14 cellular contexts compared by ENCODE assay signal in genomic region chr7:2440608-2441245, GRCh38. TPM values are rescaled to one million over a fixed set of nuclear protein-coding genes. Genes with fewer than 3 reads are reported as not detected.
DNase-seq lines count a peak whose midpoint lies in the region; ATAC-seq and TF ChIP-seq lines count a peak whose summit lies in the region.
"Had no signal": no experiment of that assay in that cellular context is flagged by ENCODE, and none has a peak within 500 bp of the region (broad histone marks: within the 10 kb centered on the region; RNA-seq: fewer than 3 reads in every experiment).

No MANE protein-coding gene starts in this region.

- no peaks in the 10 kb centered on the region for H3K4me1 ChIP-seq in mammary epithelial cell (ENCODE audit: insufficient read depth, low read length)
- peaks cover 9 to 12% of the 10 kb centered on the region in 2 donors for H3K4me1 ChIP-seq in thyroid gland
- H3K4me1 ChIP-seq: A549 had no signal

- DNase-seq in T47D (ENCODE audit: low read depth in 1 of 2, low spot score in 1 of 2) (peak; percentile 77 to 93), mammary epithelial cell (no peak), lower leg skin (ENCODE audit: low spot score in 2 of 2) (peak; percentile 58 to 72), thyroid gland (peak; percentile 51 to 56), 8988T (no peak), coronary artery (ENCODE audit: low spot score) (no peak)
- DNase-seq: activated B cell treated with CpG ODN at 0.5 μM for 24 hours; activated T-cell treated with anti-CD3 and anti-CD28 coated beads, Interleukin-2, amount 50 U/mL, for 1 hour; gastrocnemius medialis; substantia nigra had no signal

- H3K27me3 ChIP-seq in mammary epithelial cell (ENCODE audit: insufficient read depth, low read length) (no peaks in the 10 kb centered on the region), thyroid gland (no peaks in the 10 kb centered on the region)
- H3K27me3 ChIP-seq: gastrocnemius medialis had no signal

- H3K4me3 ChIP-seq in mammary epithelial cell (replicated peaks in 1 of 3; ENCODE audit: insufficient read depth in 1 of 3, low read depth in 2 of 3, low read length in 3 of 3) (no peak overlapping the region), lower leg skin (ENCODE audit: low read depth, poor library complexity, severe bottlenecking) (no peak overlapping the region), thyroid gland (replicated peaks in 1 of 3) (no peak overlapping the region), coronary artery (no peak overlapping the region)
- H3K4me3 ChIP-seq: A549, gastrocnemius medialis, GM23248 had no signal

- ATAC-seq in GM21825 (IDR thresholded peaks at IDR 0.05; ENCODE audit: unreplicated experiment) = no peak
- ATAC-seq: A549, gastrocnemius medialis had no signal

- no peaks in the 10 kb centered on the region for H3K27me3 Mint-ChIP-seq in brain
- H3K27me3 Mint-ChIP-seq: activated B cell treated with CpG ODN at 0.5 μM for 24 hours had no signal

- H3K4me1 Mint-ChIP-seq in brain = peaks cover 10% of the 10 kb centered on the region
- H3K4me1 Mint-ChIP-seq: activated B cell treated with CpG ODN at 0.5 μM for 24 hours had no signal

- no peaks in the 10 kb centered on the region for H3K79me2 ChIP-seq in mammary epithelial cell (ENCODE audit: insufficient read depth, low read length)

- no peak for TF ChIP-seq POLR2A in lower leg skin (IDR thresholded peaks at IDR 0.05)
- no peak for TF ChIP-seq POLR2A in thyroid gland (IDR thresholded peaks at IDR 0.05)

- no peak overlapping the region for H3K27ac ChIP-seq in mammary epithelial cell (ENCODE audit: insufficient read depth, low read depth, low read length)
- H3K27ac ChIP-seq in thyroid gland = peak overlapping the region in 2 of 3 donors; percentile 11 to 22
- no peak overlapping the region for H3K27ac ChIP-seq in coronary artery
- H3K27ac ChIP-seq: A549, gastrocnemius medialis, GM23248 had no signal

- TF ChIP-seq CTCF in mammary epithelial cell (conservative IDR thresholded peaks at IDR 0.05 in 1 of 2, IDR thresholded peaks at IDR 0.05 in 1 of 2; ENCODE audit: extremely low read depth in 1 of 2, insufficient read depth in 1 of 2, low read depth in 1 of 2, low read length in 2 of 2) (no peak), brain (conservative IDR thresholded peaks at IDR 0.05) (no peak), lower leg skin (IDR thresholded peaks at IDR 0.05) (no peak), thyroid gland (IDR thresholded peaks at IDR 0.05) (no peak), coronary artery (IDR thresholded peaks at IDR 0.05) (no peak)

- intact Hi-C loops in mammary epithelial cell (cut with micrococcal nuclease) (no loop called here), lower leg skin (cut with DNase I; ENCODE audit: low total_unique reads) (no loop called here), thyroid gland (cut with DNase I) (no loop called here)

- H3K36me3 Mint-ChIP-seq in brain = peaks cover 22% of the 10 kb centered on the region

- peak overlapping the region in 3 of 5 experiments; percentile 17 to 92 (median 34) for H3K27ac Mint-ChIP-seq in brain
- H3K27ac Mint-ChIP-seq: activated B cell treated with CpG ODN at 0.5 μM for 24 hours had no signal

- no peak overlapping the region for H3K4me2 ChIP-seq in mammary epithelial cell (ENCODE audit: insufficient read depth, low read depth, low read length)
- H3K4me2 ChIP-seq: A549 had no signal

- H3K9ac ChIP-seq in mammary epithelial cell (ENCODE audit: insufficient read depth, low read length) = no peak overlapping the region
- H3K9ac ChIP-seq: GM23248 had no signal

- no peaks in the 10 kb centered on the region for H3K9me3 ChIP-seq in mammary epithelial cell (replicated peaks; ENCODE audit: insufficient read depth, low read length)
- no peaks in the 10 kb centered on the region for H3K9me3 ChIP-seq in thyroid gland
- H3K9me3 ChIP-seq: A549, gastrocnemius medialis had no signal

- H4K20me1 ChIP-seq in mammary epithelial cell (ENCODE audit: insufficient read depth, low read length) = no peaks in the 10 kb centered on the region

- no TSS peak for BruUV-seq in mammary epithelial cell (replicated peaks; lab: Mats Ljungman, UMichigan)

- in situ Hi-C loops in T47D (cut with HindIII; ENCODE audit: low pct_unique_long_range_greater_than_20kb, low sequenced_read_pairs) (no loop called here), mammary epithelial cell (cut with MboI; ENCODE audit: low sequenced_read_pairs in 2 of 2) (no loop called here)

- H3K4me3 Mint-ChIP-seq in brain = no peak overlapping the region
- H3K4me3 Mint-ChIP-seq: activated B cell treated with CpG ODN at 0.5 μM for 24 hours had no signal

- peaks cover 0 to 4% (median 0%) of the 10 kb centered on the region in 5 experiments for H3K9me3 Mint-ChIP-seq in brain
- H3K9me3 Mint-ChIP-seq: activated B cell treated with CpG ODN at 0.5 μM for 24 hours had no signal

- H2AFZ ChIP-seq in mammary epithelial cell (ENCODE audit: low read depth, low read length) = no peak overlapping the region
- H2AFZ ChIP-seq: GM23248 had no signal

- CTCF ChIA-PET in mammary epithelial cell (lab: Charles Lee; ENCODE audit: low non-redundant PET) = interaction anchor here (0.5 kb wide), 1 partner anchor 28 kb away, joined by 3 read pairs; no protein-coding TSS in a partner anchor

- dilution Hi-C loops in mammary epithelial cell (cut with HindIII; ENCODE audit: low sequenced_read_pairs) = no loop called here

- H3K36me3 ChIP-seq in mammary epithelial cell (ENCODE audit: insufficient read depth, low read length) = no peaks in the 10 kb centered on the region
- peaks cover 0 to 3% of the 10 kb centered on the region in 2 donors for H3K36me3 ChIP-seq in thyroid gland
- H3K36me3 ChIP-seq: gastrocnemius medialis had no signal

- WGBS in mammary epithelial cell (ENCODE audit: low coverage, missing lambda C conversion rate) = 71% methylated on average over 19 of the region's 21 CpGs
- WGBS in lower leg skin, 2 donors = 49 to 51% methylated on average over 21 of the region's 21 CpGs
- 43 to 56% methylated on average over 20 to 21 of the region's 21 CpGs for WGBS in thyroid gland, 2 donors

RNA-seq across cellular contexts. Expression of gene GRIFIN, which starts 35.5 kb away (rescaled TPM):
- not detected for total RNA-seq in mammary epithelial cell
- not detected for polyA plus RNA-seq in mammary epithelial cell
- polyA minus RNA-seq in mammary epithelial cell = not detected
- not detected for polyA plus RNA-seq in brain (ENCODE audit: insufficient read depth, low read depth, low replicate concordance)
- not detected for total RNA-seq in lower leg skin
- not detected for total RNA-seq in thyroid gland
- total RNA-seq: activated B cell treated with CpG ODN at 0.5 μM for 24 hours, gastrocnemius medialis, GM23248 had no signal
- polyA plus RNA-seq: A549, GM23248 had no signal

RNA-seq across cellular contexts. Expression of gene CHST12, which starts 37.3 kb away (rescaled TPM):
- 10 to 100 TPM in 1 of 2 donors, 1 to 10 TPM in 1; 3.2 to 10.0 TPM for total RNA-seq in mammary epithelial cell
- 10.7 TPM for polyA plus RNA-seq in mammary epithelial cell
- polyA minus RNA-seq in mammary epithelial cell = 9.6 TPM
- 17.5 TPM for polyA plus RNA-seq in brain (ENCODE audit: insufficient read depth, low read depth, low replicate concordance)
- total RNA-seq in lower leg skin = 10 to 100 TPM; 23.7 to 34.3 (median 26.8) TPM
- total RNA-seq in thyroid gland = 10 to 100 TPM; 15.3 to 24.2 (median 19.2) TPM

Comparison
In these comparisons a context has a peak if more than half of its experiments do, and no peak if none do; other contexts are left out.
1. DNase-seq: peak in T47D (2 of 2), lower leg skin (2 of 2) and thyroid gland (2 of 2); none in mammary epithelial cell (single experiment), 8988T (single experiment) and coronary artery (single experiment).
2. H3K27ac ChIP-seq: peak in thyroid gland (2 of 3); none in mammary epithelial cell (single experiment) and coronary artery (0 of 2).